31 cellular contexts compared by ENCODE assay signal in the genomic region with DNA sequence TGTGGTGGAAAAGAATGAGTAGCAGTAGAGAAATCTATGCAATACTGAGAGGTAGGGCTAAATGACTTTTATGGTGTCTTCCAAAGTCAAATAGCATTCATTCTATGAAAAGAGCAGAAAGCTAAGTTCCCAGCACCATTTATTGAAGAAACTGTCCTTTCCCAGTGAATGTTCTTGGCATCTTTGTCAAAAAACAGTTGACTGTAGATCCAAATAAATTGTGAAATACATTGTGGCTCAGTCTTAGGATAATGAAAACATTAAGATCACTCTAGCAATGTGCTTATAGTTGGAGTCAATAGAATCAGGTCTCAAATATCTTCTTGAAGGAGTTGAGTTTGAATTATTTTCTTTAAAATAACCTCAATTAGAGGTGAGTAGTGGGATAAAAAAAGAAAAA. TPM values are rescaled to one million over a fixed set of nuclear protein-coding genes. Genes with fewer than 3 reads are reported as not detected.
"Had no signal": no experiment of that assay in that cellular context is flagged by ENCODE, and none has a peak within 500 bp of the region (broad histone marks: within the 10 kb centered on the region; RNA-seq: fewer than 3 reads in every experiment).

No MANE protein-coding gene starts in this region.

- H3K36me3 ChIP-seq: colonic mucosa, esophagus squamous epithelium, gastrocnemius medialis, heart right ventricle, left lung had no signal

- H3K36me3 Mint-ChIP-seq: mesothelial cell of epicardium, naive B cell had no signal

- H3K9me3 ChIP-seq: colonic mucosa, esophagus squamous epithelium, gastrocnemius medialis, mucosa of descending colon had no signal

- FAIRE-seq: endometrium, islet of Langerhans, keratinocyte had no signal

- H3K27me3 Mint-ChIP-seq: dendritic cell treated with granulocyte-macrophage colony-stimulating factor and Interleukin-4, amounts not matched to agents 40 ng/mL and 50 ng/mL, for 4 days had no signal

- H3K4me1 Mint-ChIP-seq: mesothelial cell of epicardium, naive B cell had no signal

- H3K4me3 ChIP-seq: colonic mucosa, esophagus squamous epithelium, gastrocnemius medialis, heart right ventricle, left lung, lung, mucosa of descending colon had no signal

- H3K4me1 ChIP-seq: colonic mucosa, esophagus squamous epithelium, gastrocnemius medialis, heart right ventricle, left lung had no signal

- H3K27ac ChIP-seq: colonic mucosa, epithelial cell of prostate, esophagus squamous epithelium, gastrocnemius medialis, heart right ventricle, left lung had no signal

- H3K9me3 Mint-ChIP-seq: effector memory CD8-positive, alpha-beta T cell; endodermal cell had no signal

- H3K27me3 ChIP-seq: colonic mucosa, esophagus squamous epithelium, gastrocnemius medialis, heart right ventricle, left lung had no signal

- H3K27ac Mint-ChIP-seq: dendritic cell treated with granulocyte-macrophage colony-stimulating factor and Interleukin-4, amounts not matched to agents 40 ng/mL and 50 ng/mL, for 4 days; effector memory CD8-positive, alpha-beta T cell; endodermal cell; mesothelial cell of epicardium; naive B cell had no signal

- DNase-seq: colonic mucosa; cortex of kidney; effector CD8-positive, alpha-beta T cell; effector memory CD8-positive, alpha-beta T cell; endodermal cell; erythroblast; esophagus squamous epithelium; foreskin fibroblast; foreskin melanocyte; gastrocnemius medialis; glutamatergic neuron; head of caudate nucleus; heart right ventricle; hippocampal formation; left cardiac atrium; left lung; left ventricle myocardium superior; mammary epithelial cell; mesenchymal stem cell; mucosa of descending colon; naive B cell had no signal

- ATAC-seq: effector memory CD8-positive, alpha-beta T cell; esophagus mucosa; gastrocnemius medialis; heart right ventricle; left cardiac atrium; left lung; left ventricle myocardium superior; mucosa of descending colon had no signal

- H3K4me3 Mint-ChIP-seq: dendritic cell treated with granulocyte-macrophage colony-stimulating factor and Interleukin-4, amounts not matched to agents 40 ng/mL and 50 ng/mL, for 4 days; effector memory CD8-positive, alpha-beta T cell; endodermal cell; mesothelial cell of epicardium; naive B cell had no signal

RNA-seq across cellular contexts. Expression of a gene that starts 19.4 kb away (rescaled TPM):
- total RNA-seq: chondrocyte, myocyte had no signal
